In genomic region chr5:88660947-88661869, GRCh38 we compare ENCODE assay signal across 8 cellular contexts.
DNase-seq lines count a peak whose midpoint lies in the region; ATAC-seq, FAIRE-seq and TF ChIP-seq lines count a peak whose summit lies in the region.

No MANE protein-coding gene starts in this region.

- H3K4me1 Mint-ChIP-seq in dendritic cell treated with granulocyte-macrophage colony-stimulating factor and Interleukin-4, amounts not matched to agents 40 ng/mL and 50 ng/mL, for 4 days (ENCODE audit: low read depth), result peaks cover 21% of the 10 kb centered on the region

- no peaks in the 10 kb centered on the region for H3K36me3 Mint-ChIP-seq in dendritic cell treated with granulocyte-macrophage colony-stimulating factor and Interleukin-4, amounts not matched to agents 40 ng/mL and 50 ng/mL, for 4 days (ENCODE audit: low read depth)

- TF ChIP-seq POLR2A in A549 (IDR thresholded peaks at IDR 0.05; ENCODE audit: low read length) (0 out of 2 replicates have a peak, but pooled peaks have one; percentile 12), tibial nerve (IDR thresholded peaks at IDR 0.05) (peak; percentile 59 to 80)

- CTCF ChIA-PET in A549 (lab: Yijun Ruan, JAX), result interaction anchor here (0.8 to 1.9 kb wide), 6 partner anchors 14 to 880 kb away, joined by 3 to 7 read pairs (median 5); no protein-coding TSS in a partner anchor

- H3K4me3 Mint-ChIP-seq in dendritic cell treated with granulocyte-macrophage colony-stimulating factor and Interleukin-4, amounts not matched to agents 40 ng/mL and 50 ng/mL, for 4 days, result peak overlapping the region; percentile 72

- H3K27ac ChIP-seq in A549 (peak overlapping the region in 1 of 2 experiments; percentile 67; a peak in 2 of 6 replicates), lower lobe of right lung (no peak overlapping the region), tibial nerve (peak overlapping the region; percentile 55 to 83 (median 73))

- H3K4me3 ChIP-seq in A549 (peak overlapping the region; percentile 43), lower lobe of right lung (peak overlapping the region; percentile 36), tibial nerve (peak overlapping the region; percentile 31 to 53 (median 42))

- H3K9me3 Mint-ChIP-seq in dendritic cell treated with granulocyte-macrophage colony-stimulating factor and Interleukin-4, amounts not matched to agents 40 ng/mL and 50 ng/mL, for 4 days, result no peaks in the 10 kb centered on the region

- peaks cover 84% of the 10 kb centered on the region for H3K27me3 ChIP-seq in lower lobe of right lung (ENCODE audit: low read depth)
- H3K27me3 ChIP-seq in tibial nerve, result peaks cover 0 to 66% of the 10 kb centered on the region in 2 donors

- no peaks in the 10 kb centered on the region for H3K9me3 ChIP-seq in A549
- no peaks in the 10 kb centered on the region for H3K9me3 ChIP-seq in lower lobe of right lung
- no peaks in the 10 kb centered on the region for H3K9me3 ChIP-seq in tibial nerve

- H3K36me3 ChIP-seq in lower lobe of right lung (no peaks in the 10 kb centered on the region), tibial nerve (no peaks in the 10 kb centered on the region)

- peaks cover 77% of the 10 kb centered on the region for H3K27me3 Mint-ChIP-seq in dendritic cell treated with granulocyte-macrophage colony-stimulating factor and Interleukin-4, amounts not matched to agents 40 ng/mL and 50 ng/mL, for 4 days

- H3K4me1 ChIP-seq in A549, result no peaks in the 10 kb centered on the region; the same call in 2 of the 3 replicates
- H3K4me1 ChIP-seq in lower lobe of right lung, result peaks cover 19% of the 10 kb centered on the region
- peaks cover 0 to 43% (median 7%) of the 10 kb centered on the region in 4 donors for H3K4me1 ChIP-seq in tibial nerve

- H3K27ac Mint-ChIP-seq in dendritic cell treated with granulocyte-macrophage colony-stimulating factor and Interleukin-4, amounts not matched to agents 40 ng/mL and 50 ng/mL, for 4 days, result no peak overlapping the region

- TF ChIP-seq EP300 in A549 (IDR thresholded peaks at IDR 0.05) (no peak), tibial nerve (IDR thresholded peaks at IDR 0.05) (peak in 1 of 2 donors; percentile 92)

- intact Hi-C loops in dendritic cell treated with granulocyte-macrophage colony-stimulating factor and Interleukin-4, amounts not matched to agents 40 ng/mL and 50 ng/mL, for 4 days (cut with micrococcal nuclease), result no loop called here
- intact Hi-C loops in lower lobe of right lung (cut with DNase I), result no loop called here

- no peak for FAIRE-seq in A549 (lab: Jason Lieb, UNC)

- peak; percentile 84 to 87 for DNase-seq in A549 (ENCODE audit: low read depth in 1 of 2, low spot score in 1 of 2)
- DNase-seq in GM04503 (ENCODE audit: low read depth), result peak; percentile 31
- peak; percentile 44 for DNase-seq in HCEC 1CT
- peak; percentile 69 to 87 for DNase-seq in Kasumi-1 (lab: John Stamatoyannopoulos, UW)
- DNase-seq in SHP77 (lab: John Stamatoyannopoulos, UW), result peak; percentile 94 to 95
- no peak for DNase-seq in lower lobe of right lung
- peak in 1 of 2 donors; percentile 33 for DNase-seq in tibial nerve (ENCODE audit: low spot score in 2 of 2)

- no peak for TF ChIP-seq RAD21 in A549 (conservative IDR thresholded peaks at IDR 0.05 in 1 of 2, IDR thresholded peaks at IDR 0.05 in 1 of 2)

- peak; percentile 98 for ATAC-seq in A549
- peak; percentile 62 to 73 for ATAC-seq in lower lobe of right lung

- TF ChIP-seq CTCF in A549 (IDR thresholded peaks at IDR 0.05) (no peak), lower lobe of right lung (IDR thresholded peaks at IDR 0.05) (no peak), tibial nerve (IDR thresholded peaks at IDR 0.05) (no peak)

- 4% methylated on average over 16 of the region's 53 CpGs for WGBS in A549 (ENCODE audit: missing lambda C conversion rate)
- WGBS in tibial nerve, 2 donors, result 2 to 4% methylated on average over 30 to 41 of the region's 53 CpGs

- POLR2A ChIA-PET in A549 (lab: Yijun Ruan, JAX), result interaction anchor here (0.7 to 0.8 kb wide), 2 partner anchors 317 to 1248 kb away, joined by 3 read pairs; no protein-coding TSS in a partner anchor

- H3K4me2 ChIP-seq in A549, result peak overlapping the region; percentile 81

TF ChIP-seq in A549, 52 proteins besides CTCF, POLR2A, EP300 and RAD21:
- TF ChIP-seq EHMT2 (IDR thresholded peaks at IDR 0.05; ENCODE audit: low read depth) (no peak), MAX (IDR thresholded peaks at IDR 0.05) (peak; percentile 43; the same call in 1 of the 2 replicates), ZNF302 (CRISPR knock-in tag; IDR thresholded peaks at IDR 0.05) (no peak), MAZ (IDR thresholded peaks at IDR 0.05; ENCODE audit: borderline replicate concordance, low read depth, low read length) (no peak), ZC3H11A (IDR thresholded peaks at IDR 0.05) (no peak), ZFP36 (IDR thresholded peaks at IDR 0.05; ENCODE audit: borderline replicate concordance, partially characterized antibody) (no peak), HDAC2 (IDR thresholded peaks at IDR 0.05) (no peak), HOXB13 (CRISPR knock-in tag; IDR thresholded peaks at IDR 0.05; ENCODE audit: low read depth) (no peak), MYC (IDR thresholded peaks at IDR 0.05; ENCODE audit: borderline replicate concordance, low read length) (no peak), E2F6 (IDR thresholded peaks at IDR 0.05; ENCODE audit: borderline replicate concordance, low read depth) (peak; percentile 27; the same call in 1 of the 2 replicates), TP53 (CRISPR knock-in tag; IDR thresholded peaks at IDR 0.05) (no peak), FOXS1 (CRISPR knock-in tag; IDR thresholded peaks at IDR 0.05) (no peak), BHLHE40 (IDR thresholded peaks at IDR 0.05; ENCODE audit: low read depth, low read length) (no peak), CHD2 (IDR thresholded peaks at IDR 0.05; ENCODE audit: low read length, partially characterized antibody) (no peak), JUN (IDR thresholded peaks at IDR 0.05) (no peak), CBX2 (IDR thresholded peaks at IDR 0.05; ENCODE audit: borderline replicate concordance, low read depth) (no peak), PBX3 (IDR thresholded peaks at IDR 0.05) (no peak)
